ENCODE assay signal across 1 cellular context in the genomic region with DNA sequence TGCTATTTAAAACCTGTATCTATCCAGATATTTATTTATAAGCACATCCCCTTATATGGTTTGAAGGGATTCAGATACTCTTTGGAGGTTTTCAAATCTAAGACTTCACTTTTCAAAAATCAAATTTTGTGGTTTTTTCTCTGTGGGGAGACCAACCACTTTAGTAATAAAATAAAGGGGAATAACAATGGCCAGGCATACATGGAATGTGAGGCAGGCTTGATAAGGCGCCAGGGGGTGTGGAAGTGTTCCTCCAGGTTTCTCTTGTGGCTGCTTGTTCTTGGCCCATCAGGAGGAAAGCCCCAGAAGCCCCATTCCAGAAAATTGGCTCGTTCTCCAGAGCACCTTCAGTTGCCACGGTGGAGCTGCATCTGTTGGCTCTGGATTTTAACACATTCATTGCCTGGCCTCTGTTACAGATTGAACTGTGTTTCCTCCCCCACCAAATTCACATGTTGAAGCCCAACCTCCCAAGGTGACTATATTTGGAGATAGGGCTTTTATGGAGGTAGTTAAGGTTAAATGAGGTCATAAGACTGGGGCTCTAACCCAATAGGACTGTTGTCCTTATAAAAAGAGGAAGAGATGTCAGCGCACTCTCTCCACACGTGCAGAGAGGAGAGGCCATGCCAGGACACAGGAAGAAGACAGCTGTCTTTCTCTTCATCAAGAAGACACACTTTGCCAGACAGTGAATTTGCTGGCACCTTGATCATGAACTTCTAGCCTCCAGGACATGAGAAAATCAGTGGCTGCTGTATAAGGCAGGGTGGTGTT.
A peak's percentile ranks its signal among the peaks of the same experiment; 100 is the strongest.
TF ChIP-seq lines count a peak whose summit lies in the region.

No MANE protein-coding gene starts in this region.

TF ChIP-seq in K562, 482 proteins besides CTCF, POLR2A, EP300 and RAD21 (continued from another document and continues in another):
- TF ChIP-seq, protein P1, sequence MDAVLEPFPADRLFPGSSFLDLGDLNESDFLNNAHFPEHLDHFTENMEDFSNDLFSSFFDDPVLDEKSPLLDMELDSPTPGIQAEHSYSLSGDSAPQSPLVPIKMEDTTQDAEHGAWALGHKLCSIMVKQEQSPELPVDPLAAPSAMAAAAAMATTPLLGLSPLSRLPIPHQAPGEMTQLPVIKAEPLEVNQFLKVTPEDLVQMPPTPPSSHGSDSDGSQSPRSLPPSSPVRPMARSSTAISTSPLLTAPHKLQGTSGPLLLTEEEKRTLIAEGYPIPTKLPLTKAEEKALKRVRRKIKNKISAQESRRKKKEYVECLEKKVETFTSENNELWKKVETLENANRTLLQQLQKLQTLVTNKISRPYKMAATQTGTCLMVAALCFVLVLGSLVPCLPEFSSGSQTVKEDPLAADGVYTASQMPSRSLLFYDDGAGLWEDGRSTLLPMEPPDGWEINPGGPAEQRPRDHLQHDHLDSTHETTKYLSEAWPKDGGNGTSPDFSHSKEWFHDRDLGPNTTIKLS (IDR thresholded peaks at IDR 0.05; ENCODE audit: borderline replicate concordance, low read depth), result no peak
- TF ChIP-seq, protein P2, sequence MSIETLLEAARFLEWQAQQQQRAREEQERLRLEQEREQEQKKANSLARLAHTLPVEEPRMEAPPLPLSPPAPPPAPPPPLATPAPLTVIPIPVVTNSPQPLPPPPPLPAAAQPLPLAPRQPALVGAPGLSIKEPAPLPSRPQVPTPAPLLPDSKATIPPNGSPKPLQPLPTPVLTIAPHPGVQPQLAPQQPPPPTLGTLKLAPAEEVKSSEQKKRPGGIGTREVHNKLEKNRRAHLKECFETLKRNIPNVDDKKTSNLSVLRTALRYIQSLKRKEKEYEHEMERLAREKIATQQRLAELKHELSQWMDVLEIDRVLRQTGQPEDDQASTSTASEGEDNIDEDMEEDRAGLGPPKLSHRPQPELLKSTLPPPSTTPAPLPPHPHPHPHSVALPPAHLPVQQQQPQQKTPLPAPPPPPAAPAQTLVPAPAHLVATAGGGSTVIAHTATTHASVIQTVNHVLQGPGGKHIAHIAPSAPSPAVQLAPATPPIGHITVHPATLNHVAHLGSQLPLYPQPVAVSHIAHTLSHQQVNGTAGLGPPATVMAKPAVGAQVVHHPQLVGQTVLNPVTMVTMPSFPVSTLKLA (conservative IDR thresholded peaks at IDR 0.05), result 0 out of 4 replicates have a peak, but pooled peaks of 1 of the 2 experiments have one; percentile 20
- TF ChIP-seq ZNF589 (CRISPR knock-in tag; IDR thresholded peaks at IDR 0.05; ENCODE audit: low read depth), result no peak
- no peak for TF ChIP-seq HNRNPUL1 (IDR thresholded peaks at IDR 0.05; ENCODE audit: low read length)
- TF ChIP-seq CREBBP (IDR thresholded peaks at IDR 0.05; ENCODE audit: low read depth, low read length), result no peak
- no peak for TF ChIP-seq SUPT5H (IDR thresholded peaks at IDR 0.05)
- no peak for TF ChIP-seq CEBPG (CRISPR knock-in tag; IDR thresholded peaks at IDR 0.05)
- TF ChIP-seq CEBPG (tag; conservative IDR thresholded peaks at IDR 0.05 in 1 of 2, IDR thresholded peaks at IDR 0.05 in 1 of 2), result no peak
- TF ChIP-seq CREM (IDR thresholded peaks at IDR 0.05; ENCODE audit: low read depth), result no peak
- no peak for TF ChIP-seq E2F3 (CRISPR knock-in tag; IDR thresholded peaks at IDR 0.05)
- TF ChIP-seq, protein P3, sequence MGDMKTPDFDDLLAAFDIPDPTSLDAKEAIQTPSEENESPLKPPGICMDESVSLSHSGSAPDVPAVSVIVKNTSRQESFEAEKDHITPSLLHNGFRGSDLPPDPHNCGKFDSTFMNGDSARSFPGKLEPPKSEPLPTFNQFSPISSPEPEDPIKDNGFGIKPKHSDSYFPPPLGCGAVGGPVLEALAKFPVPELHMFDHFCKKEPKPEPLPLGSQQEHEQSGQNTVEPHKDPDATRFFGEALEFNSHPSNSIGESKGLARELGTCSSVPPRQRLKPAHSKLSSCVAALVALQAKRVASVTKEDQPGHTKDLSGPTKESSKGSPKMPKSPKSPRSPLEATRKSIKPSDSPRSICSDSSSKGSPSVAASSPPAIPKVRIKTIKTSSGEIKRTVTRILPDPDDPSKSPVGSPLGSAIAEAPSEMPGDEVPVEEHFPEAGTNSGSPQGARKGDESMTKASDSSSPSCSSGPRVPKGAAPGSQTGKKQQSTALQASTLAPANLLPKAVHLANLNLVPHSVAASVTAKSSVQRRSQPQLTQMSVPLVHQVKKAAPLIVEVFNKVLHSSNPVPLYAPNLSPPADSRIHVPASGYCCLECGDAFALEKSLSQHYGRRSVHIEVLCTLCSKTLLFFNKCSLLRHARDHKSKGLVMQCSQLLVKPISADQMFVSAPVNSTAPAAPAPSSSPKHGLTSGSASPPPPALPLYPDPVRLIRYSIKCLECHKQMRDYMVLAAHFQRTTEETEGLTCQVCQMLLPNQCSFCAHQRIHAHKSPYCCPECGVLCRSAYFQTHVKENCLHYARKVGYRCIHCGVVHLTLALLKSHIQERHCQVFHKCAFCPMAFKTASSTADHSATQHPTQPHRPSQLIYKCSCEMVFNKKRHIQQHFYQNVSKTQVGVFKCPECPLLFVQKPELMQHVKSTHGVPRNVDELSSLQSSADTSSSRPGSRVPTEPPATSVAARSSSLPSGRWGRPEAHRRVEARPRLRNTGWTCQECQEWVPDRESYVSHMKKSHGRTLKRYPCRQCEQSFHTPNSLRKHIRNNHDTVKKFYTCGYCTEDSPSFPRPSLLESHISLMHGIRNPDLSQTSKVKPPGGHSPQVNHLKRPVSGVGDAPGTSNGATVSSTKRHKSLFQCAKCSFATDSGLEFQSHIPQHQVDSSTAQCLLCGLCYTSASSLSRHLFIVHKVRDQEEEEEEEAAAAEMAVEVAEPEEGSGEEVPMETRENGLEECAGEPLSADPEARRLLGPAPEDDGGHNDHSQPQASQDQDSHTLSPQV (IDR thresholded peaks at IDR 0.05), result no peak
- TF ChIP-seq PTBP1 (IDR thresholded peaks at IDR 0.05; ENCODE audit: low read depth, low read length), result no peak
- TF ChIP-seq, protein P4, sequence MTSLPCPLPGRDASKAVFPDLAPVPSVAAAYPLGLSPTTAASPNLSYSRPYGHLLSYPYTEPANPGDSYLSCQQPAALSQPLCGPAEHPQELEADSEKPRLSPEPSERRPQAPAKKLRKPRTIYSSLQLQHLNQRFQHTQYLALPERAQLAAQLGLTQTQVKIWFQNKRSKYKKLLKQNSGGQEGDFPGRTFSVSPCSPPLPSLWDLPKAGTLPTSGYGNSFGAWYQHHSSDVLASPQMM (CRISPR knock-in tag; IDR thresholded peaks at IDR 0.05), result no peak
- no peak for TF ChIP-seq PRPF4 (IDR thresholded peaks at IDR 0.05; ENCODE audit: insufficient read depth, low read depth, low read length, poor library complexity, severe bottlenecking)
- TF ChIP-seq, protein P5, sequence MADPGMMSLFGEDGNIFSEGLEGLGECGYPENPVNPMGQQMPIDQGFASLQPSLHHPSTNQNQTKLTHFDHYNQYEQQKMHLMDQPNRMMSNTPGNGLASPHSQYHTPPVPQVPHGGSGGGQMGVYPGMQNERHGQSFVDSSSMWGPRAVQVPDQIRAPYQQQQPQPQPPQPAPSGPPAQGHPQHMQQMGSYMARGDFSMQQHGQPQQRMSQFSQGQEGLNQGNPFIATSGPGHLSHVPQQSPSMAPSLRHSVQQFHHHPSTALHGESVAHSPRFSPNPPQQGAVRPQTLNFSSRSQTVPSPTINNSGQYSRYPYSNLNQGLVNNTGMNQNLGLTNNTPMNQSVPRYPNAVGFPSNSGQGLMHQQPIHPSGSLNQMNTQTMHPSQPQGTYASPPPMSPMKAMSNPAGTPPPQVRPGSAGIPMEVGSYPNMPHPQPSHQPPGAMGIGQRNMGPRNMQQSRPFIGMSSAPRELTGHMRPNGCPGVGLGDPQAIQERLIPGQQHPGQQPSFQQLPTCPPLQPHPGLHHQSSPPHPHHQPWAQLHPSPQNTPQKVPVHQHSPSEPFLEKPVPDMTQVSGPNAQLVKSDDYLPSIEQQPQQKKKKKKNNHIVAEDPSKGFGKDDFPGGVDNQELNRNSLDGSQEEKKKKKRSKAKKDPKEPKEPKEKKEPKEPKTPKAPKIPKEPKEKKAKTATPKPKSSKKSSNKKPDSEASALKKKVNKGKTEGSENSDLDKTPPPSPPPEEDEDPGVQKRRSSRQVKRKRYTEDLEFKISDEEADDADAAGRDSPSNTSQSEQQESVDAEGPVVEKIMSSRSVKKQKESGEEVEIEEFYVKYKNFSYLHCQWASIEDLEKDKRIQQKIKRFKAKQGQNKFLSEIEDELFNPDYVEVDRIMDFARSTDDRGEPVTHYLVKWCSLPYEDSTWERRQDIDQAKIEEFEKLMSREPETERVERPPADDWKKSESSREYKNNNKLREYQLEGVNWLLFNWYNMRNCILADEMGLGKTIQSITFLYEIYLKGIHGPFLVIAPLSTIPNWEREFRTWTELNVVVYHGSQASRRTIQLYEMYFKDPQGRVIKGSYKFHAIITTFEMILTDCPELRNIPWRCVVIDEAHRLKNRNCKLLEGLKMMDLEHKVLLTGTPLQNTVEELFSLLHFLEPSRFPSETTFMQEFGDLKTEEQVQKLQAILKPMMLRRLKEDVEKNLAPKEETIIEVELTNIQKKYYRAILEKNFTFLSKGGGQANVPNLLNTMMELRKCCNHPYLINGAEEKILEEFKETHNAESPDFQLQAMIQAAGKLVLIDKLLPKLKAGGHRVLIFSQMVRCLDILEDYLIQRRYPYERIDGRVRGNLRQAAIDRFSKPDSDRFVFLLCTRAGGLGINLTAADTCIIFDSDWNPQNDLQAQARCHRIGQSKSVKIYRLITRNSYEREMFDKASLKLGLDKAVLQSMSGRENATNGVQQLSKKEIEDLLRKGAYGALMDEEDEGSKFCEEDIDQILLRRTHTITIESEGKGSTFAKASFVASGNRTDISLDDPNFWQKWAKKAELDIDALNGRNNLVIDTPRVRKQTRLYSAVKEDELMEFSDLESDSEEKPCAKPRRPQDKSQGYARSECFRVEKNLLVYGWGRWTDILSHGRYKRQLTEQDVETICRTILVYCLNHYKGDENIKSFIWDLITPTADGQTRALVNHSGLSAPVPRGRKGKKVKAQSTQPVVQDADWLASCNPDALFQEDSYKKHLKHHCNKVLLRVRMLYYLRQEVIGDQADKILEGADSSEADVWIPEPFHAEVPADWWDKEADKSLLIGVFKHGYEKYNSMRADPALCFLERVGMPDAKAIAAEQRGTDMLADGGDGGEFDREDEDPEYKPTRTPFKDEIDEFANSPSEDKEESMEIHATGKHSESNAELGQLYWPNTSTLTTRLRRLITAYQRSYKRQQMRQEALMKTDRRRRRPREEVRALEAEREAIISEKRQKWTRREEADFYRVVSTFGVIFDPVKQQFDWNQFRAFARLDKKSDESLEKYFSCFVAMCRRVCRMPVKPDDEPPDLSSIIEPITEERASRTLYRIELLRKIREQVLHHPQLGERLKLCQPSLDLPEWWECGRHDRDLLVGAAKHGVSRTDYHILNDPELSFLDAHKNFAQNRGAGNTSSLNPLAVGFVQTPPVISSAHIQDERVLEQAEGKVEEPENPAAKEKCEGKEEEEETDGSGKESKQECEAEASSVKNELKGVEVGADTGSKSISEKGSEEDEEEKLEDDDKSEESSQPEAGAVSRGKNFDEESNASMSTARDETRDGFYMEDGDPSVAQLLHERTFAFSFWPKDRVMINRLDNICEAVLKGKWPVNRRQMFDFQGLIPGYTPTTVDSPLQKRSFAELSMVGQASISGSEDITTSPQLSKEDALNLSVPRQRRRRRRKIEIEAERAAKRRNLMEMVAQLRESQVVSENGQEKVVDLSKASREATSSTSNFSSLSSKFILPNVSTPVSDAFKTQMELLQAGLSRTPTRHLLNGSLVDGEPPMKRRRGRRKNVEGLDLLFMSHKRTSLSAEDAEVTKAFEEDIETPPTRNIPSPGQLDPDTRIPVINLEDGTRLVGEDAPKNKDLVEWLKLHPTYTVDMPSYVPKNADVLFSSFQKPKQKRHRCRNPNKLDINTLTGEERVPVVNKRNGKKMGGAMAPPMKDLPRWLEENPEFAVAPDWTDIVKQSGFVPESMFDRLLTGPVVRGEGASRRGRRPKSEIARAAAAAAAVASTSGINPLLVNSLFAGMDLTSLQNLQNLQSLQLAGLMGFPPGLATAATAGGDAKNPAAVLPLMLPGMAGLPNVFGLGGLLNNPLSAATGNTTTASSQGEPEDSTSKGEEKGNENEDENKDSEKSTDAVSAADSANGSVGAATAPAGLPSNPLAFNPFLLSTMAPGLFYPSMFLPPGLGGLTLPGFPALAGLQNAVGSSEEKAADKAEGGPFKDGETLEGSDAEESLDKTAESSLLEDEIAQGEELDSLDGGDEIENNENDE (IDR thresholded peaks at IDR 0.05; ENCODE audit: low read depth, low read length), result no peak
- no peak for TF ChIP-seq ZSCAN32 (CRISPR knock-in tag; IDR thresholded peaks at IDR 0.05)
- no peak for TF ChIP-seq STAT5B (CRISPR knock-in tag; IDR thresholded peaks at IDR 0.05)
- no peak for TF ChIP-seq GTF2A2 (tag; IDR thresholded peaks at IDR 0.05)
- TF ChIP-seq, protein P6, sequence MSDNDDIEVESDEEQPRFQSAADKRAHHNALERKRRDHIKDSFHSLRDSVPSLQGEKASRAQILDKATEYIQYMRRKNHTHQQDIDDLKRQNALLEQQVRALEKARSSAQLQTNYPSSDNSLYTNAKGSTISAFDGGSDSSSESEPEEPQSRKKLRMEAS (CRISPR knock-in tag; IDR thresholded peaks at IDR 0.05), result peak; percentile 18; the same call in 1 of the 2 replicates
- TF ChIP-seq PML (IDR thresholded peaks at IDR 0.05; ENCODE audit: low read length), result no peak
- no peak for TF ChIP-seq FOXP1 (CRISPR knock-in tag; IDR thresholded peaks at IDR 0.05)
- no peak for TF ChIP-seq KDM4B (IDR thresholded peaks at IDR 0.05; ENCODE audit: borderline replicate concordance in 2 of 2, low read depth in 1 of 2)
- TF ChIP-seq CBX1 (IDR thresholded peaks at IDR 0.05; ENCODE audit: low read depth), result no peak
- no peak for TF ChIP-seq PHB (CRISPR knock-in tag; IDR thresholded peaks at IDR 0.05)
- TF ChIP-seq ATF7 (IDR thresholded peaks at IDR 0.05), result peak; percentile 63
- peak; percentile 15; the same call in 1 of the 2 replicates for TF ChIP-seq CXXC5 (CRISPR knock-in tag; IDR thresholded peaks at IDR 0.05)
- TF ChIP-seq TRIM28 (IDR thresholded peaks at IDR 0.05), result no peak
- TF ChIP-seq, protein P7, sequence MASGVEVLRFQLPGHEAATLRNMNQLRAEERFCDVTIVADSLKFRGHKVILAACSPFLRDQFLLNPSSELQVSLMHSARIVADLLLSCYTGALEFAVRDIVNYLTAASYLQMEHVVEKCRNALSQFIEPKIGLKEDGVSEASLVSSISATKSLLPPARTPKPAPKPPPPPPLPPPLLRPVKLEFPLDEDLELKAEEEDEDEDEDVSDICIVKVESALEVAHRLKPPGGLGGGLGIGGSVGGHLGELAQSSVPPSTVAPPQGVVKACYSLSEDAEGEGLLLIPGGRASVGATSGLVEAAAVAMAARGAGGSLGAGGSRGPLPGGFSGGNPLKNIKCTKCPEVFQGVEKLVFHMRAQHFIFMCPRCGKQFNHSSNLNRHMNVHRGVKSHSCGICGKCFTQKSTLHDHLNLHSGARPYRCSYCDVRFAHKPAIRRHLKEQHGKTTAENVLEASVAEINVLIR (CRISPR knock-in tag; IDR thresholded peaks at IDR 0.05), result no peak
- no peak for TF ChIP-seq HCFC1 (IDR thresholded peaks at IDR 0.05; ENCODE audit: low read depth, low read length)
- TF ChIP-seq NR2C1 (IDR thresholded peaks at IDR 0.05), result no peak
- 0 out of 2 replicates have a peak, but pooled peaks have one; percentile 28 for TF ChIP-seq NR2C1 (tag; IDR thresholded peaks at IDR 0.05)
- TF ChIP-seq ESRRA (IDR thresholded peaks at IDR 0.05; ENCODE audit: borderline replicate concordance, low read depth), result 0 out of 2 replicates have a peak, but pooled peaks have one; percentile 42
- TF ChIP-seq ZNF324 (CRISPR knock-in tag; IDR thresholded peaks at IDR 0.05), result no peak
- TF ChIP-seq, protein P8, sequence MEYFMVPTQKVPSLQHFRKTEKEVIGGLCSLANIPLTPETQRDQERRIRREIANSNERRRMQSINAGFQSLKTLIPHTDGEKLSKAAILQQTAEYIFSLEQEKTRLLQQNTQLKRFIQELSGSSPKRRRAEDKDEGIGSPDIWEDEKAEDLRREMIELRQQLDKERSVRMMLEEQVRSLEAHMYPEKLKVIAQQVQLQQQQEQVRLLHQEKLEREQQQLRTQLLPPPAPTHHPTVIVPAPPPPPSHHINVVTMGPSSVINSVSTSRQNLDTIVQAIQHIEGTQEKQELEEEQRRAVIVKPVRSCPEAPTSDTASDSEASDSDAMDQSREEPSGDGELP (CRISPR knock-in tag; IDR thresholded peaks at IDR 0.05; ENCODE audit: borderline replicate concordance), result no peak
- TF ChIP-seq NBN (IDR thresholded peaks at IDR 0.05; ENCODE audit: low read depth), result no peak
- TF ChIP-seq PHTF2 (CRISPR knock-in tag; IDR thresholded peaks at IDR 0.05), result no peak
- peak; percentile 77 for TF ChIP-seq L3MBTL2 (IDR thresholded peaks at IDR 0.05)
- no peak for TF ChIP-seq BCOR (IDR thresholded peaks at IDR 0.05)
